16 cellular contexts compared by ENCODE assay signal in the genomic region with DNA sequence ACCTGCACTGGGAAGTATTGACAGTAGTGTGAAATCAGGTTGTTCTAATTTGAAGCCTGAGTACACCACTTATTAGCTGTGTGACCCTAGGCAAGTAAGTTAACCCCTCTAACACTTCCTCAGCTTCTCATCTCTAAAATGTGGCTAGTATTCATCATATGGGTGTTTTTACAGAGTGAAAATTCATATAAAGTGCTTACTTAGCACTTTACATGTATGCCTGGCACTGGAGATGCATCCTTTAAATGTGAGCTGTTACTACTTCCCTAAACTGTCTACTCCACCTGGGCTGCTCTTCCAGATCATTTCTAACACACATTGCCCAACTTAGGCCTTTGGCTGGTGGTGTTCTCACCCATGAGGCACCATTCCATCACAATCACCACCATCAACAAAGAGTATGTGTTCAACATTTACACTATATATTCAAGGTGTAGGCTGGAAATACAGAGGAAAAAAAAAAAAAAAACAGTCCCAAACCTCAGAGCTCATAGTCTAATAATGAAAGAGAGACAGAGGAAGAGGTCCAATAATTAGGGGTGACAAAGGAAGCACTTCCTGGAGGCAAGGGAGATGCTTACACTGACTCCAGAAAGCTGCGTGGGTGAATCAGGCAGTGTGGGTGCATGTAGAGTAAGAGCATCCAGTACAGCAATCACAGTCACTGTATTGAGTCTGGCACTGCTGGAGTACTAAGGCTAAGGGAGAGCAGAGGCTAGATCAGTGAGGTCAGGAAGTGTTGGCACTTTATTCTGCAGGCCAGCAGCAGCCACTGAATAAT. TPM values are rescaled to one million over a fixed set of nuclear protein-coding genes. Genes with fewer than 3 reads are reported as not detected.
DNase-seq lines count a peak whose midpoint lies in the region; ATAC-seq and TF ChIP-seq lines count a peak whose summit lies in the region.
"Had no signal": no experiment of that assay in that cellular context is flagged by ENCODE, and none has a peak within 500 bp of the region (broad histone marks: within the 10 kb centered on the region; RNA-seq: fewer than 3 reads in every experiment).

No MANE protein-coding gene starts in this region.

- H3K9me2 ChIP-seq in GM23338 (ENCODE audit: insufficient read depth), result 0 out of 2 replicates have a peak, but pooled peaks cover 2% of the 10 kb centered on the region

- no peak overlapping the region for H3K4me3 ChIP-seq in CD8-positive, alpha-beta T cell (ENCODE audit: low read depth, low read length)
- H3K4me3 ChIP-seq in GM23338, result no peak overlapping the region
- H3K4me3 ChIP-seq: heart right ventricle, prostate gland had no signal

- peaks cover 37% of the 10 kb centered on the region for H3K4me1 ChIP-seq in CD8-positive, alpha-beta T cell (ENCODE audit: insufficient read depth, low read length)
- H3K4me1 ChIP-seq in GM23338 (ENCODE audit: insufficient read depth), result peaks cover 30% of the 10 kb centered on the region
- H3K4me1 ChIP-seq: prostate gland had no signal

- POLR2A ChIA-PET in CD8-positive, alpha-beta T cell (lab: Charles Lee), result interaction anchor here (0.7 to 1.5 kb wide), 4 partner anchors 10 to 86 kb away, joined by 3 read pairs; no protein-coding TSS in a partner anchor

- peak overlapping the region; percentile 49 for H3K27ac Mint-ChIP-seq in CD8-positive, alpha-beta T cell
- H3K27ac Mint-ChIP-seq in GM23338, result no peak overlapping the region
- peak overlapping the region; percentile 54 for H3K27ac Mint-ChIP-seq in activated T-helper 2 cell treated with anti-CD3 and anti-CD28 coated beads, Interferon-gamma antibody, Interleukin-2, Interleukin-4, amounts not matched to agents 10 μg/mL and 5 μg/mL and 100 μg/mL, durations not matched to agents 14 hours and 24 hours and 36 hours
- H3K27ac Mint-ChIP-seq in natural killer cell treated with Interleukin-12 subunit alpha and Interleukin-12 subunit beta and Interleukin-15 and Interleukin-18, amount 100 ng/mL, for 72 hours, result peak overlapping the region; percentile 53 to 86
- H3K27ac Mint-ChIP-seq: endodermal cell had no signal

- TF ChIP-seq CTCF in CD8-positive, alpha-beta T cell (IDR thresholded peaks at IDR 0.05), result no peak
- no peak for TF ChIP-seq CTCF in GM23338 (conservative IDR thresholded peaks at IDR 0.05; ENCODE audit: low read depth in 2 of 2)

- intact Hi-C loops in CD8-positive, alpha-beta T cell (cut with DNase I, micrococcal nuclease), result no loop called here
- intact Hi-C loops in activated T-helper 2 cell treated with anti-CD3 and anti-CD28 coated beads, Interferon-gamma antibody, Interleukin-2, Interleukin-4, amounts not matched to agents 10 μg/mL and 5 μg/mL and 100 μg/mL, durations not matched to agents 14 hours and 24 hours and 36 hours (cut with micrococcal nuclease), result no loop called here
- intact Hi-C loops in sciatic nerve (cut with DNase I), result no loop called here

- no peak for ATAC-seq in CD8-positive, alpha-beta T cell
- ATAC-seq in GM23338 (no peak), sciatic nerve (no peak), GM18867 (IDR thresholded peaks at IDR 0.05; ENCODE audit: unreplicated experiment) (no peak)
- peak in 1 of 2 donors; percentile 35 for ATAC-seq in natural killer cell treated with Interleukin-12 subunit alpha and Interleukin-12 subunit beta and Interleukin-15 and Interleukin-18, amount 100 ng/mL, for 72 hours
- ATAC-seq: heart right ventricle had no signal

- no peaks in the 10 kb centered on the region for H3K27me3 ChIP-seq in CD8-positive, alpha-beta T cell (ENCODE audit: insufficient read depth, low read length)
- no peaks in the 10 kb centered on the region for H3K27me3 ChIP-seq in GM23338 (ENCODE audit: insufficient read depth)
- H3K27me3 ChIP-seq: heart right ventricle had no signal

- no peak overlapping the region for H3K27ac ChIP-seq in CD8-positive, alpha-beta T cell (ENCODE audit: low read depth, low read length)
- 0 out of 2 replicates have a peak overlapping the region, but pooled peaks have one; percentile 12 for H3K27ac ChIP-seq in GM23338 (ENCODE audit: low read depth)
- H3K27ac ChIP-seq: heart right ventricle, prostate gland had no signal

- H2AFZ ChIP-seq in GM23338, result no peak overlapping the region

- H3K4me2 ChIP-seq in GM23338, result no peak overlapping the region

- peaks cover 60% of the 10 kb centered on the region for H4K20me1 ChIP-seq in GM23338 (replicated peaks; ENCODE audit: insufficient read depth)

- peaks cover 82% of the 10 kb centered on the region for H3K79me2 ChIP-seq in GM23338 (replicated peaks; ENCODE audit: insufficient read depth)

- H3K4me1 Mint-ChIP-seq in CD8-positive, alpha-beta T cell (ENCODE audit: low read depth), result peaks cover 44% of the 10 kb centered on the region
- peaks cover 15% of the 10 kb centered on the region for H3K4me1 Mint-ChIP-seq in GM23338
- H3K4me1 Mint-ChIP-seq in activated T-helper 2 cell treated with anti-CD3 and anti-CD28 coated beads, Interferon-gamma antibody, Interleukin-2, Interleukin-4, amounts not matched to agents 10 μg/mL and 5 μg/mL and 100 μg/mL, durations not matched to agents 14 hours and 24 hours and 36 hours (ENCODE audit: low read depth), result peaks cover 37% of the 10 kb centered on the region
- H3K4me1 Mint-ChIP-seq in natural killer cell treated with Interleukin-12 subunit alpha and Interleukin-12 subunit beta and Interleukin-15 and Interleukin-18, amount 100 ng/mL, for 72 hours (ENCODE audit: low read depth in 2 of 2), result peaks cover 27 to 44% of the 10 kb centered on the region in 2 donors

- no peaks in the 10 kb centered on the region for H3K9me3 ChIP-seq in CD8-positive, alpha-beta T cell (ENCODE audit: low read length)
- H3K9me3 ChIP-seq: heart right ventricle, prostate gland had no signal

- H3F3A ChIP-seq in GM23338 (replicated peaks; ENCODE audit: low read depth), result no peaks in the 10 kb centered on the region

- DNase-seq in CD8-positive, alpha-beta T cell, result no peak
- no peak for DNase-seq in GM23338 (ENCODE audit: low spot score)
- no peak for DNase-seq in activated T-helper 2 cell treated with anti-CD3 and anti-CD28 coated beads, Interferon-gamma antibody, Interleukin-2, Interleukin-4, amounts not matched to agents 10 μg/mL and 5 μg/mL and 100 μg/mL, durations not matched to agents 14 hours and 24 hours and 36 hours (ENCODE audit: low spot score)
- DNase-seq in natural killer cell treated with Interleukin-12 subunit alpha and Interleukin-12 subunit beta and Interleukin-15 and Interleukin-18, amount 100 ng/mL, for 72 hours (ENCODE audit: low spot score), result no peak
- no peak for DNase-seq in SW 1271 (lab: John Stamatoyannopoulos, UW)
- no peak for DNase-seq in sciatic nerve (ENCODE audit: low spot score)
- DNase-seq: DMS 273 treated with DMSO at 0.1 percent for 48 hours; endodermal cell; HCEC 1CT; heart right ventricle; NCI-H1436; NCI-H748 treated with DMSO at 0.1 percent for 48 hours; SHP77; stimulated activated CD4-positive, alpha-beta T cell treated with anti-CD3 and anti-CD28 coated beads, Interleukin-4, amount 100 ng/mL, for 1 hour had no signal

- H3K36me3 Mint-ChIP-seq in CD8-positive, alpha-beta T cell, result peaks cover 16% of the 10 kb centered on the region
- H3K36me3 Mint-ChIP-seq in GM23338 (ENCODE audit: low read depth), result peaks cover 13% of the 10 kb centered on the region; the same call in 2 of the 3 replicates
- H3K36me3 Mint-ChIP-seq in activated T-helper 2 cell treated with anti-CD3 and anti-CD28 coated beads, Interferon-gamma antibody, Interleukin-2, Interleukin-4, amounts not matched to agents 10 μg/mL and 5 μg/mL and 100 μg/mL, durations not matched to agents 14 hours and 24 hours and 36 hours (ENCODE audit: low read depth), result peaks cover 30% of the 10 kb centered on the region
- no peaks in the 10 kb centered on the region for H3K36me3 Mint-ChIP-seq in natural killer cell treated with Interleukin-12 subunit alpha and Interleukin-12 subunit beta and Interleukin-15 and Interleukin-18, amount 100 ng/mL, for 72 hours

- H3K9me3 Mint-ChIP-seq in CD8-positive, alpha-beta T cell, result no peaks in the 10 kb centered on the region
- H3K9me3 Mint-ChIP-seq in GM23338, result no peaks in the 10 kb centered on the region
- no peaks in the 10 kb centered on the region for H3K9me3 Mint-ChIP-seq in activated T-helper 2 cell treated with anti-CD3 and anti-CD28 coated beads, Interferon-gamma antibody, Interleukin-2, Interleukin-4, amounts not matched to agents 10 μg/mL and 5 μg/mL and 100 μg/mL, durations not matched to agents 14 hours and 24 hours and 36 hours
- no peaks in the 10 kb centered on the region for H3K9me3 Mint-ChIP-seq in natural killer cell treated with Interleukin-12 subunit alpha and Interleukin-12 subunit beta and Interleukin-15 and Interleukin-18, amount 100 ng/mL, for 72 hours
- H3K9me3 Mint-ChIP-seq: endodermal cell had no signal

- H3K4me3 Mint-ChIP-seq in CD8-positive, alpha-beta T cell, result peak overlapping the region; percentile 13
- no peak overlapping the region for H3K4me3 Mint-ChIP-seq in GM23338
- H3K4me3 Mint-ChIP-seq in activated T-helper 2 cell treated with anti-CD3 and anti-CD28 coated beads, Interferon-gamma antibody, Interleukin-2, Interleukin-4, amounts not matched to agents 10 μg/mL and 5 μg/mL and 100 μg/mL, durations not matched to agents 14 hours and 24 hours and 36 hours (ENCODE audit: low read depth), result peak overlapping the region; percentile 56
- peak overlapping the region; percentile 78 for H3K4me3 Mint-ChIP-seq in natural killer cell treated with Interleukin-12 subunit alpha and Interleukin-12 subunit beta and Interleukin-15 and Interleukin-18, amount 100 ng/mL, for 72 hours
- H3K4me3 Mint-ChIP-seq: endodermal cell had no signal

- CTCF ChIA-PET in CD8-positive, alpha-beta T cell (lab: Charles Lee), result interaction anchor here (1.2 kb wide), 1 partner anchor 504 kb away, joined by 5 read pairs; no protein-coding TSS in a partner anchor

- no peaks in the 10 kb centered on the region for H3K27me3 Mint-ChIP-seq in CD8-positive, alpha-beta T cell (ENCODE audit: low read depth)
- peaks cover 9% of the 10 kb centered on the region for H3K27me3 Mint-ChIP-seq in GM23338 (ENCODE audit: insufficient read depth, low read depth, poor library complexity)
- no peaks in the 10 kb centered on the region for H3K27me3 Mint-ChIP-seq in activated T-helper 2 cell treated with anti-CD3 and anti-CD28 coated beads, Interferon-gamma antibody, Interleukin-2, Interleukin-4, amounts not matched to agents 10 μg/mL and 5 μg/mL and 100 μg/mL, durations not matched to agents 14 hours and 24 hours and 36 hours (ENCODE audit: low read depth)
- H3K27me3 Mint-ChIP-seq in natural killer cell treated with Interleukin-12 subunit alpha and Interleukin-12 subunit beta and Interleukin-15 and Interleukin-18, amount 100 ng/mL, for 72 hours, result no peaks in the 10 kb centered on the region

- H3K36me3 ChIP-seq in CD8-positive, alpha-beta T cell (ENCODE audit: insufficient read depth, low read length), result no peaks in the 10 kb centered on the region
- no peaks in the 10 kb centered on the region; the same call in 1 of the 2 replicates for H3K36me3 ChIP-seq in GM23338 (ENCODE audit: insufficient read depth)
- H3K36me3 ChIP-seq: prostate gland had no signal

RNA-seq across cellular contexts. Expression of a gene that starts 3.6 kb away (rescaled TPM):
- total RNA-seq in CD8-positive, alpha-beta T cell, result 1 to 10 TPM; 4.9 to 5.2 TPM
- 42.1 and 44.5 TPM in 2 replicates for total RNA-seq in GM23338 (2014; rRNA removed; shearing (Covaris generic))
- polyA plus RNA-seq in GM23338 (2016; fragmentation: Nextera tagmentation; extraction: Ambion mirVana), result 16.8 and 17.0 TPM in 2 replicates
- 31.2 and 31.4 TPM in 2 replicates for total RNA-seq in activated T-helper 2 cell treated with anti-CD3 and anti-CD28 coated beads, Interferon-gamma antibody, Interleukin-2, Interleukin-4, amounts not matched to agents 10 μg/mL and 5 μg/mL and 100 μg/mL, durations not matched to agents 14 hours and 24 hours and 36 hours
- total RNA-seq in natural killer cell treated with Interleukin-12 subunit alpha and Interleukin-12 subunit beta and Interleukin-15 and Interleukin-18, amount 100 ng/mL, for 72 hours, result 10 to 100 TPM; 25.0 to 26.2 TPM
- total RNA-seq in sciatic nerve, result 31.8 TPM

RNA-seq across cellular contexts. Expression of a gene that starts 14.7 kb away (rescaled TPM):
- 10 to 100 TPM; 15.4 to 16.0 TPM for total RNA-seq in CD8-positive, alpha-beta T cell
- not detected in 2 replicates for total RNA-seq in GM23338 (2014; rRNA removed; shearing (Covaris generic))
- polyA plus RNA-seq in GM23338 (2016; fragmentation: Nextera tagmentation; extraction: Ambion mirVana), result 0.18 TPM in 1 of 2 replicates, not detected in the other
- total RNA-seq in activated T-helper 2 cell treated with anti-CD3 and anti-CD28 coated beads, Interferon-gamma antibody, Interleukin-2, Interleukin-4, amounts not matched to agents 10 μg/mL and 5 μg/mL and 100 μg/mL, durations not matched to agents 14 hours and 24 hours and 36 hours, result 13.8 and 18.2 TPM in 2 replicates
- total RNA-seq in natural killer cell treated with Interleukin-12 subunit alpha and Interleukin-12 subunit beta and Interleukin-15 and Interleukin-18, amount 100 ng/mL, for 72 hours, result 10 to 100 TPM; 26.9 to 70.4 TPM
- total RNA-seq in sciatic nerve, result 17.0 TPM

Comparison
In these comparisons a context has a peak if more than half of its experiments do, and no peak if none do; other contexts are left out.
1. RNA of a gene that starts 14.7 kb away (total RNA-seq): 26.9 to 70.4 TPM in natural killer cell treated with Interleukin-12 subunit alpha and Interleukin-12 subunit beta and Interleukin-15 and Interleukin-18, amount 100 ng/mL, for 72 hours, 17.0 TPM in sciatic nerve (single experiment), 15.4 to 16.0 TPM in CD8-positive, alpha-beta T cell and 13.8 to 18.2 TPM in activated T-helper 2 cell treated with anti-CD3 and anti-CD28 coated beads, Interferon-gamma antibody, Interleukin-2, Interleukin-4, amounts not matched to agents 10 μg/mL and 5 μg/mL and 100 μg/mL, durations not matched to agents 14 hours and 24 hours and 36 hours; not detected in GM23338; every median in the first group is over 10 times any median in the second.